Comparison of ENCODE assay signal across 8 cellular contexts in the genomic region with DNA sequence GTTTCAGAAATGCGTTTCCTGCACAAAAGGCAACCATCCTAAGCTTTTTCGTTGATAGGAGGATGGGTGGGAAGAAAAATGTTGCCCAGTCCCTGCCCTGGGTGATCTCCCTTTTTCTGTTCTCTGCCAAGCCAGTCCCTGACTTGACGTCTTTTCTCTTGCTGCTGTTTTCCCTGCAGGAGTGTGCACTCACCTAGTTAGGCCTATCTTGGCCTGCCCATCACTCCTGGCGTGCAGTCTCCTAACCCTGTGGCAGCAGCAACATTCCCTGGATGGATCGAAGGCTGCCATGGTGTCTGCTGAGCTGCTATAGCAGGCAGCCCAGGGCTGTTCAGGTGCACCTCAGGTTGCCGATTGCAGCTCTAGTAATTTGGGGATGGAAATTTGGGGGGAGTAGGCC. TPM values are rescaled to one million over a fixed set of nuclear protein-coding genes. Genes with fewer than 3 reads are reported as not detected.
DNase-seq lines count a peak whose midpoint lies in the region; ATAC-seq and TF ChIP-seq lines count a peak whose summit lies in the region.

No MANE protein-coding gene starts in this region.

- H3K79me2 ChIP-seq in Loucy (ENCODE audit: insufficient read depth, low read length): peaks cover 29% of the 10 kb centered on the region

- H2AFZ ChIP-seq in Loucy (ENCODE audit: low read length): 0 out of 2 replicates have a peak overlapping the region, but pooled peaks have one; percentile 90

- DNase-seq in BE2C: peak; percentile 31
- DNase-seq in choroid plexus epithelial cell (ENCODE audit: low read depth): no peak
- no peak for DNase-seq in naive thymus-derived CD8-positive, alpha-beta T cell
- no peak for DNase-seq in Ammon's horn (ENCODE audit: low spot score)
- no peak for DNase-seq in SKM-1 (lab: John Stamatoyannopoulos, UW; ENCODE audit: unreplicated experiment)
- no peak for DNase-seq in RPMI8226

- peak overlapping the region; percentile 82 to 97 (median 92) for H3K27ac Mint-ChIP-seq in naive thymus-derived CD8-positive, alpha-beta T cell

- peaks cover 17% of the 10 kb centered on the region; the same call in 1 of the 2 replicates for H3F3A ChIP-seq in Loucy (ENCODE audit: low read depth)

- ATAC-seq in naive thymus-derived CD8-positive, alpha-beta T cell: no peak
- no peak for ATAC-seq in GM19351 (IDR thresholded peaks at IDR 0.05; ENCODE audit: unreplicated experiment)

- H3K27me3 ChIP-seq in BE2C (no peaks in the 10 kb centered on the region), Loucy (ENCODE audit: insufficient read depth, low read length, poor library complexity, severe bottlenecking) (no peaks in the 10 kb centered on the region)

- TF ChIP-seq CTCF in BE2C (IDR thresholded peaks at IDR 0.05; ENCODE audit: low read depth, low read length) (no peak), Loucy (conservative IDR thresholded peaks at IDR 0.05; ENCODE audit: low read length) (no peak), choroid plexus epithelial cell (conservative IDR thresholded peaks at IDR 0.05; ENCODE audit: low read depth, low read length) (no peak)

- POLR2A ChIA-PET in naive thymus-derived CD8-positive, alpha-beta T cell (lab: Charles Lee): interaction anchor here (1.3 kb wide), 1 partner anchor 63 kb away, joined by 3 read pairs; no protein-coding TSS in a partner anchor

- H3K4me2 ChIP-seq in Loucy (ENCODE audit: low read depth, low read length, poor library complexity, severe bottlenecking): peak overlapping the region; percentile 90

- H3K36me3 Mint-ChIP-seq in naive thymus-derived CD8-positive, alpha-beta T cell: peaks cover 2 to 24% (median 2%) of the 10 kb centered on the region in 3 donors

- H3K9me2 ChIP-seq in Loucy (replicated peaks; ENCODE audit: low read depth, low read length): no peaks in the 10 kb centered on the region

- peak overlapping the region; percentile 76 for H3K9ac ChIP-seq in Loucy (ENCODE audit: low read depth, low read length, poor library complexity, severe bottlenecking)

- H3K4me1 ChIP-seq in BE2C (peaks cover 23% of the 10 kb centered on the region), Loucy (ENCODE audit: insufficient read depth, low read length, poor library complexity, severe bottlenecking) (peaks cover 33% of the 10 kb centered on the region)

- H3K36me3 ChIP-seq in BE2C (peaks cover 31% of the 10 kb centered on the region), Loucy (ENCODE audit: insufficient read depth, low read length) (peaks cover 3% of the 10 kb centered on the region; the same call in 1 of the 2 replicates)

- H3K4me3 ChIP-seq in BE2C (ENCODE audit: low read depth, low read length) (peak overlapping the region; percentile 91), Loucy (ENCODE audit: low read length, poor library complexity, severe bottlenecking) (peak overlapping the region; percentile 90), choroid plexus epithelial cell (ENCODE audit: low read depth, low read length) (peak overlapping the region; percentile 72)

- peaks cover 18 to 36% (median 31%) of the 10 kb centered on the region in 4 donors for H3K4me1 Mint-ChIP-seq in naive thymus-derived CD8-positive, alpha-beta T cell

- H3K4me3 Mint-ChIP-seq in naive thymus-derived CD8-positive, alpha-beta T cell: peak overlapping the region; percentile 84 to 96 (median 91)

- no peaks in the 10 kb centered on the region for H4K20me1 ChIP-seq in Loucy (ENCODE audit: insufficient read depth, low read length, poor library complexity, severe bottlenecking)

- no peaks in the 10 kb centered on the region for H3K9me3 Mint-ChIP-seq in naive thymus-derived CD8-positive, alpha-beta T cell

- no peaks in the 10 kb centered on the region for H3K27me3 Mint-ChIP-seq in naive thymus-derived CD8-positive, alpha-beta T cell

- no peaks in the 10 kb centered on the region for H3K9me3 ChIP-seq in BE2C
- no peaks in the 10 kb centered on the region for H3K9me3 ChIP-seq in Loucy (ENCODE audit: insufficient read depth, low read depth, low read length)

RNA-seq across cellular contexts. Expression of a gene that starts 1.2 kb away (rescaled TPM):
- polyA plus RNA-seq in BE2C (2012; ENCODE audit: insufficient read depth, insufficient read length, low read depth): 42.3 TPM
- total RNA-seq in naive thymus-derived CD8-positive, alpha-beta T cell: 10 to 100 TPM; 23.3 to 24.2 TPM
- polyA plus RNA-seq in naive thymus-derived CD8-positive, alpha-beta T cell: 10 to 100 TPM in 1 of 3 donors, 1 to 10 TPM in 2; 9.6 to 11.5 (median 9.7) TPM

RNA-seq across cellular contexts. Expression of a gene that starts 14.2 kb away (rescaled TPM):
- 5.9 TPM for polyA plus RNA-seq in BE2C (2012; ENCODE audit: insufficient read depth, insufficient read length, low read depth)
- 10 to 100 TPM; 14.7 to 15.6 TPM for total RNA-seq in naive thymus-derived CD8-positive, alpha-beta T cell
- polyA plus RNA-seq in naive thymus-derived CD8-positive, alpha-beta T cell: 10 to 100 TPM; 17.7 to 25.7 (median 22.7) TPM

RNA-seq across cellular contexts. Expression of a gene that starts 24.5 kb away (rescaled TPM):
- 81.1 TPM for polyA plus RNA-seq in BE2C (2012; ENCODE audit: insufficient read depth, insufficient read length, low read depth)
- total RNA-seq in naive thymus-derived CD8-positive, alpha-beta T cell: 10 to 100 TPM; 40.7 to 44.6 TPM
- polyA plus RNA-seq in naive thymus-derived CD8-positive, alpha-beta T cell: 10 to 100 TPM; 32.7 to 41.2 (median 36.0) TPM
